21 cellular contexts compared by ENCODE assay signal in the genomic region with DNA sequence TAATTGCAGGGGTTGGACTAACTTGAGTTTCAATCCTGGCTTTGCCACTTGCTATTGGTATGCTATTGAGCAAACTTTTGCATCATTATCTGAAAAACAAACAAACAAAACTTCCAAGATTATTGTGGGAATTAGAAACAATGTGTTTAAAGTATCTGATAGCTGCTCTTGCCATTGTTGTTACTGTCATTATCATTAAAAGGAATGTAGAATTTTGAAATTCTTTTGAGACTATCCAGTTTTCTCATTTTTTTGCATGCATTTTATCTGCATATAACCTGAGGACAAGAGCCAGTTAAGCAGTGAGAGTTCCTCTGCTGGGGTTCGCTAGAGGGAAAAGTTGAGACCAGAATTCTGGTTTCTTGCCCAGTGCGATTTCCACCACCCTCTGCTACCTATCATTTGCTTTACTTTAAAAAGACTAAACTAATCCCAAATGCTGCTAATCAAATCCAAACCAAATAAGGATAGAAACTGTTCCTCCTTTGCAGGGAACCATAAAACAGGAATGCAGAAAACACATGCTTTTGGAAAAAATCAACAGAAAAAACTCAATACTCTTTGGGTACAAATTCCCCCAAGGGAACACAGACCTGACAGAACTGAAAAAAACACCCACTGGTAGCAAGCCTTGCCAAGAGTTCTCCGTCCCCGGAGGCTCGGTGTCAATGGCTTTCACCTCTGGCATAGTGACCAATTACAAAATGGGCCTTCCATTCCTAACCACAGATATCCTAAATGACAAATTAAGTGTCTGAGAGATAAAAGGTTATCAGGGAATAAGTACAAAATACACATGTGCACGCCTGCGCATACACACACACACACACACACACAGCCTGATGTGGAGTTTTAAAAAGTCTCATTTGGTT.
DNase-seq lines count a peak whose midpoint lies in the region; ATAC-seq and TF ChIP-seq lines count a peak whose summit lies in the region.
"Had no signal": no experiment of that assay in that cellular context is flagged by ENCODE, and none has a peak within 500 bp of the region (broad histone marks: within the 10 kb centered on the region; RNA-seq: fewer than 3 reads in every experiment).

No MANE protein-coding gene starts in this region.

- BruUV-seq in OCI-LY7 (replicated peaks; lab: Mats Ljungman, UMichigan), result no TSS peak

- H3K4me2 ChIP-seq in OCI-LY7 (ENCODE audit: low read length), result no peak overlapping the region
- H3K4me2 ChIP-seq: PC-9 had no signal

- CTCF ChIA-PET in OCI-LY7 (lab: Charles Lee; ENCODE audit: unreplicated experiment), result no interaction called here

- DNase-seq in AG08395 (ENCODE audit: low spot score), result peak; percentile 41
- DNase-seq in HFF-Myc (ENCODE audit: extremely low read depth, low read depth), result peak; percentile 36
- peak; percentile 36 for DNase-seq in fibroblast of mammary gland (ENCODE audit: low read depth)
- DNase-seq in mesothelial cell of epicardium (ENCODE audit: low spot score in 2 of 2, unreplicated experiment in 2 of 2), result no peak
- no peak for DNase-seq in GM19238 (ENCODE audit: insufficient read length, low spot score)
- no peak for DNase-seq in OCI-LY7 (ENCODE audit: low spot score)
- DNase-seq in NCI-H2081 treated with DMSO at 0.1 percent for 48 hours (lab: John Stamatoyannopoulos, UW), result no peak
- DNase-seq: activated naive CD8-positive, alpha-beta T cell treated with anti-CD3 and anti-CD28 coated beads, Interleukin-2, amount 10 ng/mL, durations not matched to agents 7 days and 5 days; CD8-positive, alpha-beta T cell; DND-41; HCEC 1CT; head of caudate nucleus; naive thymus-derived CD8-positive, alpha-beta T cell; NCI-H1048; NCI-H69; PC-9; T-helper 9 cell had no signal

- H3K36me3 Mint-ChIP-seq in mesothelial cell of epicardium, result peaks cover 4% of the 10 kb centered on the region

- H3K4me1 ChIP-seq in OCI-LY7 (ENCODE audit: insufficient read depth, low read length, poor library complexity, severe bottlenecking), result no peaks in the 10 kb centered on the region

- H2AFZ ChIP-seq in OCI-LY7 (ENCODE audit: low read length), result no peak overlapping the region
- H2AFZ ChIP-seq: PC-9 had no signal

- no peaks in the 10 kb centered on the region for H3K9me3 ChIP-seq in OCI-LY7 (ENCODE audit: low read length)
- H3K9me3 ChIP-seq: thoracic aorta had no signal

- no peak overlapping the region for H3K4me3 Mint-ChIP-seq in mesothelial cell of epicardium
- H3K4me3 Mint-ChIP-seq: activated naive CD8-positive, alpha-beta T cell treated with anti-CD3 and anti-CD28 coated beads, Interleukin-2, amount 10 ng/mL, durations not matched to agents 7 days and 5 days; activated T-helper 1 cell treated with anti-CD3 and anti-CD28 coated beads, Interleukin-12 subunit alpha, Interleukin-12 subunit beta, Interleukin-2, Interleukin-4 antibody, amounts not matched to agents 30 ng/mL and 10 ng/mL and 1 ng/mL, durations not matched to agents 14 hours and 24 hours and 36 hours; CD8-positive, alpha-beta T cell; memory B cell; naive thymus-derived CD8-positive, alpha-beta T cell had no signal

- H3K9me3 Mint-ChIP-seq in mesothelial cell of epicardium, result no peaks in the 10 kb centered on the region
- H3K9me3 Mint-ChIP-seq: activated naive CD8-positive, alpha-beta T cell treated with anti-CD3 and anti-CD28 coated beads, Interleukin-2, amount 10 ng/mL, durations not matched to agents 7 days and 5 days; activated T-helper 1 cell treated with anti-CD3 and anti-CD28 coated beads, Interleukin-12 subunit alpha, Interleukin-12 subunit beta, Interleukin-2, Interleukin-4 antibody, amounts not matched to agents 30 ng/mL and 10 ng/mL and 1 ng/mL, durations not matched to agents 14 hours and 24 hours and 36 hours; CD8-positive, alpha-beta T cell; memory B cell had no signal

- H3K4me3 ChIP-seq in HFF-Myc (replicated peaks; ENCODE audit: low read depth, low read length) (no peak overlapping the region), fibroblast of mammary gland (ENCODE audit: control insufficient read depth, low read depth, low read length) (no peak overlapping the region), OCI-LY7 (ENCODE audit: low read depth, low read length, poor library complexity, severe bottlenecking) (no peak overlapping the region)
- H3K4me3 ChIP-seq: PC-9, thoracic aorta had no signal

- H3K79me2 ChIP-seq in OCI-LY7 (ENCODE audit: insufficient read depth, low read depth, low read length), result no peaks in the 10 kb centered on the region

- H3K27me3 Mint-ChIP-seq in mesothelial cell of epicardium (ENCODE audit: low read depth), result no peaks in the 10 kb centered on the region
- H3K27me3 Mint-ChIP-seq: activated naive CD8-positive, alpha-beta T cell treated with anti-CD3 and anti-CD28 coated beads, Interleukin-2, amount 10 ng/mL, durations not matched to agents 7 days and 5 days; memory B cell; naive thymus-derived CD8-positive, alpha-beta T cell had no signal

- H4K20me1 ChIP-seq in OCI-LY7 (ENCODE audit: insufficient read depth, low read length), result no peaks in the 10 kb centered on the region

- H3K36me3 ChIP-seq in OCI-LY7 (ENCODE audit: insufficient read depth, low read length), result no peaks in the 10 kb centered on the region
- H3K36me3 ChIP-seq: thoracic aorta had no signal

- peak overlapping the region; percentile 71 for H3K27ac Mint-ChIP-seq in mesothelial cell of epicardium
- H3K27ac Mint-ChIP-seq: activated naive CD8-positive, alpha-beta T cell treated with anti-CD3 and anti-CD28 coated beads, Interleukin-2, amount 10 ng/mL, durations not matched to agents 7 days and 5 days; activated T-helper 1 cell treated with anti-CD3 and anti-CD28 coated beads, Interleukin-12 subunit alpha, Interleukin-12 subunit beta, Interleukin-2, Interleukin-4 antibody, amounts not matched to agents 30 ng/mL and 10 ng/mL and 1 ng/mL, durations not matched to agents 14 hours and 24 hours and 36 hours; CD8-positive, alpha-beta T cell; memory B cell; naive thymus-derived CD8-positive, alpha-beta T cell had no signal

- no peak for TF ChIP-seq CTCF in HFF-Myc (IDR thresholded peaks at IDR 0.05; ENCODE audit: low read depth, low read length, missing control alignments)
- TF ChIP-seq CTCF in fibroblast of mammary gland (conservative IDR thresholded peaks at IDR 0.05; ENCODE audit: control insufficient read depth, insufficient read depth, low read depth, low read length), result no peak
- TF ChIP-seq CTCF in mesothelial cell of epicardium (IDR thresholded peaks at IDR 0.05; ENCODE audit: unreplicated experiment), result no peak
- TF ChIP-seq CTCF in OCI-LY7 (conservative IDR thresholded peaks at IDR 0.05; ENCODE audit: low read length), result no peak

- intact Hi-C loops in OCI-LY7 (cut with micrococcal nuclease; ENCODE audit: unreplicated experiment), result no loop called here

- POLR2A ChIA-PET in OCI-LY7 (lab: Charles Lee), result no interaction called here

- peaks cover 46% of the 10 kb centered on the region for H3K4me1 Mint-ChIP-seq in mesothelial cell of epicardium
- H3K4me1 Mint-ChIP-seq: activated naive CD8-positive, alpha-beta T cell treated with anti-CD3 and anti-CD28 coated beads, Interleukin-2, amount 10 ng/mL, durations not matched to agents 7 days and 5 days; memory B cell had no signal

- H3K9me2 ChIP-seq in OCI-LY7 (ENCODE audit: insufficient read depth, low read length), result no peaks in the 10 kb centered on the region

- no peak overlapping the region for H3K27ac ChIP-seq in OCI-LY7 (ENCODE audit: low read depth, low read length, poor library complexity, severe bottlenecking)
- H3K27ac ChIP-seq: PC-9, thoracic aorta had no signal

- ATAC-seq in HG03025 (IDR thresholded peaks at IDR 0.05; ENCODE audit: low FRiP score, unreplicated experiment), result no peak
- ATAC-seq: CD8-positive, alpha-beta T cell; naive thymus-derived CD8-positive, alpha-beta T cell had no signal

Comparison
In these comparisons a context has a peak if more than half of its experiments do, and no peak if none do; other contexts are left out.
1. DNase-seq: peak in AG08395 (single experiment), HFF-Myc (single experiment) and fibroblast of mammary gland (single experiment); none in mesothelial cell of epicardium (0 of 2), GM19238 (single experiment), OCI-LY7 (single experiment) and NCI-H2081 treated with DMSO at 0.1 percent for 48 hours (single experiment).